18 cellular contexts compared by ENCODE assay signal in the genomic region with DNA sequence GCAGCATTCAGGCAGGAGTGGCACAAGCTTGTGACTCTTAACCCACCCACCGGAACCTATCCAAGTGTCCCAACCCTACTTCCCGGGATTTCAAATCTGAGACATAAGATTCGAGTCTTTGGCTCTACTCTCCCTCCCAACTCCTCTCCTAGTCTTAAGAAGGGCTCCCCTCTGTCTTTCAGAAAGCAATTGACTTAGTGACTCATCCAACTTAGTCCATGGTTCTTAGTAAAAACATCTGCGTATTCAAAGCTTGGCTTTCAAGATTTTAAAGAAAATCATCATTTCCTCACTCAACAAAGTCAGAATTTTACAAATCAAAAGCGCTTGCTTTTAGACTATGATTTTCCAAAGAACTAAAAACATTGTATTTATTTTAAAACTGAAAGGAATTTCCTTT.
"Had no signal": no experiment of that assay in that cellular context is flagged by ENCODE, and none has a peak within 500 bp of the region (broad histone marks: within the 10 kb centered on the region; RNA-seq: fewer than 3 reads in every experiment).

No MANE protein-coding gene starts in this region.

- H3K36me3 Mint-ChIP-seq: activated naive CD8-positive, alpha-beta T cell treated with anti-CD3 and anti-CD28 coated beads for 36 hours; naive thymus-derived CD4-positive, alpha-beta T cell had no signal

- DNase-seq: activated CD4-positive, CD25-positive, alpha-beta regulatory T cell treated with anti-CD3 and anti-CD28 coated beads, Interleukin-2, amount 50 U/mL, for 72 hours; activated naive CD8-positive, alpha-beta T cell treated with anti-CD3 and anti-CD28 coated beads for 36 hours; amygdala; body of pancreas; caudate nucleus; colonic mucosa; foreskin keratinocyte; islet precursor cell; mucosa of descending colon; naive thymus-derived CD4-positive, alpha-beta T cell; nucleus accumbens; psoas muscle; right lobe of liver; stomach; SW 1271 had no signal

- H3K36me3 ChIP-seq: colonic mucosa, esophagus muscularis mucosa, right lobe of liver, stomach, thoracic aorta had no signal

- H3K4me3 Mint-ChIP-seq: activated naive CD8-positive, alpha-beta T cell treated with anti-CD3 and anti-CD28 coated beads for 36 hours; activated T-helper 1 cell treated with anti-CD3 and anti-CD28 coated beads, Interleukin-12 subunit alpha, Interleukin-12 subunit beta, Interleukin-2, Interleukin-4 antibody, amounts not matched to agents 30 ng/mL and 10 ng/mL and 1 ng/mL, durations not matched to agents 14 hours and 24 hours and 36 hours; naive thymus-derived CD4-positive, alpha-beta T cell had no signal

- H3K27ac Mint-ChIP-seq: activated naive CD8-positive, alpha-beta T cell treated with anti-CD3 and anti-CD28 coated beads for 36 hours; activated T-helper 1 cell treated with anti-CD3 and anti-CD28 coated beads, Interleukin-12 subunit alpha, Interleukin-12 subunit beta, Interleukin-2, Interleukin-4 antibody, amounts not matched to agents 30 ng/mL and 10 ng/mL and 1 ng/mL, durations not matched to agents 14 hours and 24 hours and 36 hours; naive thymus-derived CD4-positive, alpha-beta T cell had no signal

- H3K4me3 ChIP-seq: body of pancreas, colonic mucosa, esophagus muscularis mucosa, mucosa of descending colon, psoas muscle, right lobe of liver, stomach, thoracic aorta had no signal

- H3K9me3 ChIP-seq: body of pancreas, colonic mucosa, esophagus muscularis mucosa, mucosa of descending colon, psoas muscle, right lobe of liver, stomach, thoracic aorta had no signal

- H3K4me1 Mint-ChIP-seq: activated naive CD8-positive, alpha-beta T cell treated with anti-CD3 and anti-CD28 coated beads for 36 hours; naive thymus-derived CD4-positive, alpha-beta T cell had no signal

- H3K27me3 ChIP-seq: body of pancreas, colonic mucosa, right lobe of liver, stomach had no signal

- ATAC-seq: body of pancreas; foreskin keratinocyte; mucosa of descending colon; naive thymus-derived CD4-positive, alpha-beta T cell; psoas muscle; right lobe of liver had no signal

- H3K9me3 Mint-ChIP-seq: activated naive CD8-positive, alpha-beta T cell treated with anti-CD3 and anti-CD28 coated beads for 36 hours; activated T-helper 1 cell treated with anti-CD3 and anti-CD28 coated beads, Interleukin-12 subunit alpha, Interleukin-12 subunit beta, Interleukin-2, Interleukin-4 antibody, amounts not matched to agents 30 ng/mL and 10 ng/mL and 1 ng/mL, durations not matched to agents 14 hours and 24 hours and 36 hours had no signal

- H3K4me1 ChIP-seq: body of pancreas, colonic mucosa, esophagus muscularis mucosa, foreskin keratinocyte, psoas muscle, right lobe of liver, stomach had no signal

- H3K27ac ChIP-seq: body of pancreas, colonic mucosa, esophagus muscularis mucosa, foreskin keratinocyte, psoas muscle, right lobe of liver, stomach, thoracic aorta had no signal
